ENCODE assay signal across 8 cellular contexts in genomic region chr1:155938220-155938627, GRCh38. TPM values are rescaled to one million over a fixed set of nuclear protein-coding genes. Genes with fewer than 3 reads are reported as not detected.
DNase-seq lines count a peak whose midpoint lies in the region; ATAC-seq, FAIRE-seq and TF ChIP-seq lines count a peak whose summit lies in the region.

No MANE protein-coding gene starts in this region.

- no peaks in the 10 kb centered on the region for H3K9me3 ChIP-seq in CD4-positive, CD25-positive, alpha-beta regulatory T cell (ENCODE audit: control insufficient read depth in 2 of 2, low read length in 2 of 2)
- no peaks in the 10 kb centered on the region for H3K9me3 ChIP-seq in heart left ventricle

- no peaks in the 10 kb centered on the region for H3K36me3 Mint-ChIP-seq in CD4-positive, CD25-positive, alpha-beta regulatory T cell
- H3K36me3 Mint-ChIP-seq in activated T-helper 1 cell treated with anti-CD3 and anti-CD28 coated beads, Interleukin-12 subunit alpha, Interleukin-12 subunit beta, Interleukin-2, Interleukin-4 antibody, amounts not matched to agents 30 ng/mL and 10 ng/mL and 1 ng/mL, durations not matched to agents 14 hours and 24 hours and 36 hours (ENCODE audit: low read depth): peaks cover 3% of the 10 kb centered on the region

- no peak overlapping the region for H3K27ac ChIP-seq in CD4-positive, CD25-positive, alpha-beta regulatory T cell (ENCODE audit: insufficient read depth, low read length, poor library complexity, severe bottlenecking)
- peak overlapping the region in 10 of 12 donors; percentile 7 to 92 (median 59) for H3K27ac ChIP-seq in heart left ventricle

- 0% methylated on average over 1 of the region's 1 CpG for WGBS in heart left ventricle, 4 donors

- no peaks in the 10 kb centered on the region for H3K9me3 Mint-ChIP-seq in CD4-positive, CD25-positive, alpha-beta regulatory T cell
- H3K9me3 Mint-ChIP-seq in activated T-helper 1 cell treated with anti-CD3 and anti-CD28 coated beads, Interleukin-12 subunit alpha, Interleukin-12 subunit beta, Interleukin-2, Interleukin-4 antibody, amounts not matched to agents 30 ng/mL and 10 ng/mL and 1 ng/mL, durations not matched to agents 14 hours and 24 hours and 36 hours: no peaks in the 10 kb centered on the region

- peak in 2 of 3 donors; percentile 55 to 76 for DNase-seq in CD4-positive, CD25-positive, alpha-beta regulatory T cell
- DNase-seq in GM18507 (ENCODE audit: extremely low spot score, insufficient read length, low read depth) (no peak), NCI-H226 (peak; percentile 54), heart left ventricle (peak in 1 of 5 donors; percentile 48), retinal pigment epithelial cell (ENCODE audit: low read depth) (no peak)
- peak; percentile 24 for DNase-seq in activated T-helper 1 cell treated with anti-CD3 and anti-CD28 coated beads, Interleukin-12 subunit alpha, Interleukin-12 subunit beta, Interleukin-2, Interleukin-4 antibody, amounts not matched to agents 30 ng/mL and 10 ng/mL and 1 ng/mL, durations not matched to agents 14 hours and 24 hours and 36 hours (ENCODE audit: low spot score)

- peak; percentile 91 for FAIRE-seq in GM18507 (lab: Jason Lieb, UNC)

- H3K4me3 ChIP-seq in CD4-positive, CD25-positive, alpha-beta regulatory T cell (ENCODE audit: low read depth, low read length): no peak overlapping the region
- H3K4me3 ChIP-seq in heart left ventricle: no peak overlapping the region
- no peak overlapping the region for H3K4me3 ChIP-seq in retinal pigment epithelial cell (ENCODE audit: low read length)

- no peaks in the 10 kb centered on the region for H3K36me3 ChIP-seq in CD4-positive, CD25-positive, alpha-beta regulatory T cell (ENCODE audit: control insufficient read depth, insufficient read depth, low read length)
- H3K36me3 ChIP-seq in heart left ventricle: peaks cover 0 to 5% (median under 1%) of the 10 kb centered on the region in 9 donors

- peak overlapping the region in 2 of 3 donors; percentile 33 to 68 for H3K27ac Mint-ChIP-seq in CD4-positive, CD25-positive, alpha-beta regulatory T cell
- H3K27ac Mint-ChIP-seq in activated T-helper 1 cell treated with anti-CD3 and anti-CD28 coated beads, Interleukin-12 subunit alpha, Interleukin-12 subunit beta, Interleukin-2, Interleukin-4 antibody, amounts not matched to agents 30 ng/mL and 10 ng/mL and 1 ng/mL, durations not matched to agents 14 hours and 24 hours and 36 hours: peak overlapping the region; percentile 0

- intact Hi-C loops in activated T-helper 1 cell treated with anti-CD3 and anti-CD28 coated beads, Interleukin-12 subunit alpha, Interleukin-12 subunit beta, Interleukin-2, Interleukin-4 antibody, amounts not matched to agents 30 ng/mL and 10 ng/mL and 1 ng/mL, durations not matched to agents 14 hours and 24 hours and 36 hours (cut with micrococcal nuclease): loop anchor here (1.0 to 10.0 kb wide), 4 partner anchors 8 to 397 kb away; partner anchors contain the start of genes CCT3 and TSACC
- intact Hi-C loops in heart left ventricle (cut with DNase I): loop anchor here (1.0 to 10.0 kb wide), 6 partner anchors 43 to 127 kb away; partner anchors contain the start of genes LAMTOR2 (in 2 of the 10), UBQLN4 (in 2 of the 10) and RAB25 (in 1 of the 10)

- peaks cover 12 to 36% (median 25%) of the 10 kb centered on the region in 4 donors for H3K4me1 Mint-ChIP-seq in CD4-positive, CD25-positive, alpha-beta regulatory T cell
- peaks cover 39% of the 10 kb centered on the region for H3K4me1 Mint-ChIP-seq in activated T-helper 1 cell treated with anti-CD3 and anti-CD28 coated beads, Interleukin-12 subunit alpha, Interleukin-12 subunit beta, Interleukin-2, Interleukin-4 antibody, amounts not matched to agents 30 ng/mL and 10 ng/mL and 1 ng/mL, durations not matched to agents 14 hours and 24 hours and 36 hours (ENCODE audit: low read depth)

- H3K27me3 ChIP-seq in CD4-positive, CD25-positive, alpha-beta regulatory T cell (ENCODE audit: control insufficient read depth, insufficient read depth, low read length): no peaks in the 10 kb centered on the region
- H3K27me3 ChIP-seq in heart left ventricle: no peaks in the 10 kb centered on the region

- no peak for TF ChIP-seq POLR2A in heart left ventricle (IDR thresholded peaks at IDR 0.05)

- peaks cover 34% of the 10 kb centered on the region for H3K4me1 ChIP-seq in CD4-positive, CD25-positive, alpha-beta regulatory T cell (ENCODE audit: control insufficient read depth, insufficient read depth, low read length, poor library complexity, severe bottlenecking)
- peaks cover 7 to 64% (median 47%) of the 10 kb centered on the region in 12 donors for H3K4me1 ChIP-seq in heart left ventricle

- peak overlapping the region in 3 of 4 donors; percentile 44 to 56 (median 55) for H3K4me3 Mint-ChIP-seq in CD4-positive, CD25-positive, alpha-beta regulatory T cell
- no peak overlapping the region for H3K4me3 Mint-ChIP-seq in activated T-helper 1 cell treated with anti-CD3 and anti-CD28 coated beads, Interleukin-12 subunit alpha, Interleukin-12 subunit beta, Interleukin-2, Interleukin-4 antibody, amounts not matched to agents 30 ng/mL and 10 ng/mL and 1 ng/mL, durations not matched to agents 14 hours and 24 hours and 36 hours

- TF ChIP-seq CTCF in heart left ventricle (IDR thresholded peaks at IDR 0.05): peak; percentile 53 to 78 (median 66)
- TF ChIP-seq CTCF in retinal pigment epithelial cell (conservative IDR thresholded peaks at IDR 0.05; ENCODE audit: low read depth, low read length): peak; percentile 80

- no peak for ATAC-seq in CD4-positive, CD25-positive, alpha-beta regulatory T cell (ENCODE audit: low read depth in 2 of 2)
- ATAC-seq in heart left ventricle: peak in 1 of 4 donors; percentile 17
- ATAC-seq in HG03342 (IDR thresholded peaks at IDR 0.05; ENCODE audit: unreplicated experiment): no peak
- no peak for ATAC-seq in HG03280 (IDR thresholded peaks at IDR 0.05; ENCODE audit: unreplicated experiment)

- no peaks in the 10 kb centered on the region for H3K27me3 Mint-ChIP-seq in CD4-positive, CD25-positive, alpha-beta regulatory T cell
- no peaks in the 10 kb centered on the region for H3K27me3 Mint-ChIP-seq in activated T-helper 1 cell treated with anti-CD3 and anti-CD28 coated beads, Interleukin-12 subunit alpha, Interleukin-12 subunit beta, Interleukin-2, Interleukin-4 antibody, amounts not matched to agents 30 ng/mL and 10 ng/mL and 1 ng/mL, durations not matched to agents 14 hours and 24 hours and 36 hours (ENCODE audit: insufficient read depth)

RNA-seq across cellular contexts. Expression of gene RXFP4, which starts 3.2 kb away (rescaled TPM):
- not detected for total RNA-seq in CD4-positive, CD25-positive, alpha-beta regulatory T cell
- 1 to 10 TPM in 1 of 4 donors, under 1 TPM in 1, not detected in 2; 0.32 to 1.4 TPM for polyA plus RNA-seq in CD4-positive, CD25-positive, alpha-beta regulatory T cell
- total RNA-seq in activated T-helper 1 cell treated with anti-CD3 and anti-CD28 coated beads, Interleukin-12 subunit alpha, Interleukin-12 subunit beta, Interleukin-2, Interleukin-4 antibody, amounts not matched to agents 30 ng/mL and 10 ng/mL and 1 ng/mL, durations not matched to agents 14 hours and 24 hours and 36 hours: 0.16 TPM in 1 of 2 replicates, not detected in the other
- total RNA-seq in heart left ventricle: not detected
- under 1 TPM in 1 of 2 donors, not detected in 1; 0.07 TPM for polyA plus RNA-seq in heart left ventricle

RNA-seq across cellular contexts. Expression of gene KHDC4, which starts 4.0 kb away (rescaled TPM):
- total RNA-seq in CD4-positive, CD25-positive, alpha-beta regulatory T cell: 60.1 TPM
- 10 to 100 TPM in 1 of 4 donors, 1 to 10 TPM in 3; 7.4 to 10.8 (median 8.3) TPM for polyA plus RNA-seq in CD4-positive, CD25-positive, alpha-beta regulatory T cell
- total RNA-seq in activated T-helper 1 cell treated with anti-CD3 and anti-CD28 coated beads, Interleukin-12 subunit alpha, Interleukin-12 subunit beta, Interleukin-2, Interleukin-4 antibody, amounts not matched to agents 30 ng/mL and 10 ng/mL and 1 ng/mL, durations not matched to agents 14 hours and 24 hours and 36 hours: 80.1 and 81.8 TPM in 2 replicates
- total RNA-seq in heart left ventricle: 10 to 100 TPM; 16.9 to 28.0 (median 22.6) TPM
- polyA plus RNA-seq in heart left ventricle: 10 to 100 TPM; 17.4 to 19.1 TPM

RNA-seq across cellular contexts. Expression of gene RIT1, which starts 27.1 kb away (rescaled TPM):
- total RNA-seq in CD4-positive, CD25-positive, alpha-beta regulatory T cell: 55.8 TPM
- polyA plus RNA-seq in CD4-positive, CD25-positive, alpha-beta regulatory T cell: 10 to 100 TPM; 25.0 to 32.1 (median 29.0) TPM
- total RNA-seq in activated T-helper 1 cell treated with anti-CD3 and anti-CD28 coated beads, Interleukin-12 subunit alpha, Interleukin-12 subunit beta, Interleukin-2, Interleukin-4 antibody, amounts not matched to agents 30 ng/mL and 10 ng/mL and 1 ng/mL, durations not matched to agents 14 hours and 24 hours and 36 hours: 20.2 and 22.3 TPM in 2 replicates
- total RNA-seq in heart left ventricle: 10 to 100 TPM; 15.1 to 33.3 (median 20.0) TPM
- polyA plus RNA-seq in heart left ventricle: 10 to 100 TPM in 1 of 2 donors, 1 to 10 TPM in 1; 8.1 to 20.1 TPM

RNA-seq across cellular contexts. Expression of gene ARHGEF2, which starts 40.1 kb away (rescaled TPM):
- 108 TPM for total RNA-seq in CD4-positive, CD25-positive, alpha-beta regulatory T cell
- 10 to 100 TPM; 16.1 to 19.2 (median 16.3) TPM for polyA plus RNA-seq in CD4-positive, CD25-positive, alpha-beta regulatory T cell
- 221 and 222 TPM in 2 replicates for total RNA-seq in activated T-helper 1 cell treated with anti-CD3 and anti-CD28 coated beads, Interleukin-12 subunit alpha, Interleukin-12 subunit beta, Interleukin-2, Interleukin-4 antibody, amounts not matched to agents 30 ng/mL and 10 ng/mL and 1 ng/mL, durations not matched to agents 14 hours and 24 hours and 36 hours
- 10 to 100 TPM; 34.7 to 98.6 (median 61.6) TPM for total RNA-seq in heart left ventricle
- 10 to 100 TPM; 23.9 to 28.8 TPM for polyA plus RNA-seq in heart left ventricle

Comparison
In these comparisons a context has a peak if more than half of its experiments do, and no peak if none do; other contexts are left out.
1. DNase-seq: peak in CD4-positive, CD25-positive, alpha-beta regulatory T cell (2 of 3), NCI-H226 (single experiment) and activated T-helper 1 cell treated with anti-CD3 and anti-CD28 coated beads, Interleukin-12 subunit alpha, Interleukin-12 subunit beta, Interleukin-2, Interleukin-4 antibody, amounts not matched to agents 30 ng/mL and 10 ng/mL and 1 ng/mL, durations not matched to agents 14 hours and 24 hours and 36 hours (single experiment); none in GM18507 (single experiment) and retinal pigment epithelial cell (single experiment).